ENCODE assay signal across 1 cellular context in the genomic region with DNA sequence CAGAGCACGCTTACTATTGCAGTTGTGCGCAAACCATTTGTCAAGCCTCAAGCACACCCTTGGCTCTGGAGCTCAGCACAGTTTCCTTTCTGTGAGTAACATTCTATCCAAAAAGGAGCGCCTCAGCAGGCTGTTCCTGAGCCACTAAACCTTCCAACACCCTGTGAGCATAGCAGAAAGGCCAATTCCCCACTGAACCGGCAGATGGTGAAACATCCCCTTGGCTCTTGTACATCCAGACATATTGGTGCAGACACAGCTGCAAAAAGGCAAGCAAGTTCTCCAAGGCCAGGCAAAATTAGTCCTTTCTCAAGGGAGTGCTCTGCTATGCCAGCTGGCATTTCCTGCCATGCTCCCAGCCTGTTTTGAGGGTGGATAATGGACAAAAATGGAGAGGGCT.
TF ChIP-seq lines count a peak whose summit lies in the region.

No MANE protein-coding gene starts in this region.

TF ChIP-seq in HepG2, 621 proteins besides CTCF, POLR2A, EP300 and RAD21 (continued from another document):
- no peak for TF ChIP-seq ZFY (CRISPR knock-in tag; IDR thresholded peaks at IDR 0.05)
- TF ChIP-seq STAG1 (CRISPR knock-in tag; IDR thresholded peaks at IDR 0.05) = 0 out of 2 replicates have a peak, but pooled peaks have one; percentile 18
TF ChIP-seq in HepG2: peak in this region for 1.
